2 cellular contexts compared by ENCODE assay signal in the genomic region with DNA sequence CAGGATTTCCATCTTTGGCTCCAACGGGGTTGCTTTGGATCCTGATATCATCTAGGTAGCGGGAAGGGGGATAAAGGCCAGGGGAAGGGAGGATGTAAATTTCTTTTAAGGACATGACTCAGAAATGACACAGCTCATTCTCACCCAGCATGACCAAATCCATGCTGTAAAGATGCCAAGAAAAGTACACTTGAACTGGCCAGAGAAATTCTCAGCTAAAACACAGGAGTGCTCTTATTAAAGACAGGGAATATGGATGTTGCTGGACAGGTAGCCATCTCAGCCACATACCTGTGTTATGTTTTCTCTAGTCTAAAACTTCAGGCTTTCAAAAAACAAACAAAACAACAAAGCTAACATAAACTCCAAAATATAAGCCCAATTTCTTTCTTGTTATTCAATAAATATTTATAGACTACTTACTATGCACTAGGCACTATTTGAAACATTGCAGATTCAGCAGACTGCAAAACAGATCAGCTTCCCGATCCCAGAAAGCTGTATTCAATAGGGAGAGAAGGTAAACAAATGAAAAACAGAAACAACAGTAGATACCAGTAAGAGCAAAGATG.
A peak's percentile ranks its signal among the peaks of the same experiment; 100 is the strongest.
TF ChIP-seq lines count a peak whose summit lies in the region.

No MANE protein-coding gene starts in this region.

TF ChIP-seq in liver, 16 proteins besides CTCF, POLR2A, EP300 and RAD21:
- TF ChIP-seq NR2F2 (IDR thresholded peaks at IDR 0.05) = no peak
- no peak for TF ChIP-seq MAX (IDR thresholded peaks at IDR 0.05)
- TF ChIP-seq, protein P1, sequence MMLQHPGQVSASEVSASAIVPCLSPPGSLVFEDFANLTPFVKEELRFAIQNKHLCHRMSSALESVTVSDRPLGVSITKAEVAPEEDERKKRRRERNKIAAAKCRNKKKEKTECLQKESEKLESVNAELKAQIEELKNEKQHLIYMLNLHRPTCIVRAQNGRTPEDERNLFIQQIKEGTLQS (IDR thresholded peaks at IDR 0.05) = peak; percentile 51
- no peak for TF ChIP-seq REST (IDR thresholded peaks at IDR 0.05)
- TF ChIP-seq SP1 (IDR thresholded peaks at IDR 0.05) = no peak
- TF ChIP-seq TAF1 (conservative IDR thresholded peaks at IDR 0.05) = peak; percentile 82
- peak in 1 of 2 donors; percentile 48 for TF ChIP-seq HNF4A (conservative IDR thresholded peaks at IDR 0.05)
- peak; percentile 76 to 81 for TF ChIP-seq JUND (IDR thresholded peaks at IDR 0.05)
- peak in 1 of 2 donors; percentile 56 for TF ChIP-seq RXRA (IDR thresholded peaks at IDR 0.05)
- no peak for TF ChIP-seq FOXA2 (IDR thresholded peaks at IDR 0.05)

TF ChIP-seq in HepG2, 621 proteins besides CTCF, POLR2A, EP300 and RAD21:
- TF ChIP-seq PHF21A (CRISPR knock-in tag; IDR thresholded peaks at IDR 0.05) = no peak
- TF ChIP-seq ZNF607 (CRISPR knock-in tag; IDR thresholded peaks at IDR 0.05; ENCODE audit: borderline replicate concordance) = no peak
- TF ChIP-seq ZKSCAN8 (CRISPR knock-in tag; IDR thresholded peaks at IDR 0.05; ENCODE audit: borderline replicate concordance) = no peak
- TF ChIP-seq MED8 (CRISPR knock-in tag; IDR thresholded peaks at IDR 0.05; ENCODE audit: insufficient replicate concordance) = no peak
- TF ChIP-seq, protein P2, sequence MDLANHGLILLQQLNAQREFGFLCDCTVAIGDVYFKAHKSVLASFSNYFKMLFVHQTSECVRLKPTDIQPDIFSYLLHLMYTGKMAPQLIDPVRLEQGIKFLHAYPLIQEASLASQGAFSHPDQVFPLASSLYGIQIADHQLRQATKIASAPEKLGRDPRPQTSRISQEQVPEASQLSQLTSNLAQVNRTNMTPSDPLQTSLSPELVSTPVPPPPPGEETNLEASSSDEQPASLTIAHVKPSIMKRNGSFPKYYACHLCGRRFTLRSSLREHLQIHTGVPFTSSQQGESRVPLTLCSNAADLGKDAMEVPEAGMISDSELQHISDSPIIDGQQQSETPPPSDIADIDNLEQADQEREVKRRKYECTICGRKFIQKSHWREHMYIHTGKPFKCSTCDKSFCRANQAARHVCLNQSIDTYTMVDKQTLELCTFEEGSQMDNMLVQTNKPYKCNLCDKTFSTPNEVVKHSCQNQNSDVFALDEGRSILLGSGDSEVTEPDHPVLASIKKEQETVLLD (CRISPR knock-in tag; IDR thresholded peaks at IDR 0.05; ENCODE audit: low read depth) = no peak
- TF ChIP-seq SMC3 (IDR thresholded peaks at IDR 0.05; ENCODE audit: low read length) = no peak
- no peak for TF ChIP-seq AGO1 (IDR thresholded peaks at IDR 0.05; ENCODE audit: low read depth, low read length, poor library complexity, severe bottlenecking)
- TF ChIP-seq, protein P3, sequence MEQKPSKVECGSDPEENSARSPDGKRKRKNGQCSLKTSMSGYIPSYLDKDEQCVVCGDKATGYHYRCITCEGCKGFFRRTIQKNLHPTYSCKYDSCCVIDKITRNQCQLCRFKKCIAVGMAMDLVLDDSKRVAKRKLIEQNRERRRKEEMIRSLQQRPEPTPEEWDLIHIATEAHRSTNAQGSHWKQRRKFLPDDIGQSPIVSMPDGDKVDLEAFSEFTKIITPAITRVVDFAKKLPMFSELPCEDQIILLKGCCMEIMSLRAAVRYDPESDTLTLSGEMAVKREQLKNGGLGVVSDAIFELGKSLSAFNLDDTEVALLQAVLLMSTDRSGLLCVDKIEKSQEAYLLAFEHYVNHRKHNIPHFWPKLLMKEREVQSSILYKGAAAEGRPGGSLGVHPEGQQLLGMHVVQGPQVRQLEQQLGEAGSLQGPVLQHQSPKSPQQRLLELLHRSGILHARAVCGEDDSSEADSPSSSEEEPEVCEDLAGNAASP (CRISPR knock-in tag; IDR thresholded peaks at IDR 0.05; ENCODE audit: borderline replicate concordance) = no peak
